13 cellular contexts compared by ENCODE assay signal in genomic region chr5:149838881-149839739, GRCh38.
DNase-seq lines count a peak whose midpoint lies in the region; ATAC-seq, FAIRE-seq and TF ChIP-seq lines count a peak whose summit lies in the region.
"Had no signal": no experiment of that assay in that cellular context is flagged by ENCODE, and none has a peak within 500 bp of the region (broad histone marks: within the 10 kb centered on the region; RNA-seq: fewer than 3 reads in every experiment).

No MANE protein-coding gene starts in this region.

- CTCF ChIA-PET in RWPE1 (lab: Yijun Ruan, JAX), result interaction anchor here (0.6 to 7.3 kb wide), 8 partner anchors 8 to 284 kb away, joined by 3 to 109 read pairs (median 8); partner anchors contain the start of gene SLC26A2

- peak overlapping the region; percentile 61 for H3K27ac ChIP-seq in RWPE1

- POLR2A ChIA-PET in RWPE1 (lab: Yijun Ruan, JAX; ENCODE audit: low non-redundant PET), result no interaction called here

- TF ChIP-seq POLR2A in H54 (IDR thresholded peaks at IDR 0.05; ENCODE audit: low read depth, low read length), result no peak

- no peak for FAIRE-seq in H54 (lab: Jason Lieb, UNC)

- TF ChIP-seq CTCF in RWPE1 (conservative IDR thresholded peaks at IDR 0.05; ENCODE audit: low read depth) (no peak), fibroblast of pulmonary artery (IDR thresholded peaks at IDR 0.05; ENCODE audit: low read length, missing control alignments) (no peak)

- no peak for ATAC-seq in GM18909 (IDR thresholded peaks at IDR 0.05; ENCODE audit: poor library complexity, unreplicated experiment)

- DNase-seq in H54 (ENCODE audit: insufficient read length, low spot score), result peak; percentile 79
- DNase-seq in RWPE1 (ENCODE audit: low spot score), result peak; percentile 87
- peak; percentile 53 for DNase-seq in fibroblast of pulmonary artery (ENCODE audit: low read depth)
- peak; percentile 85 for DNase-seq in renal cortical epithelial cell (ENCODE audit: low read depth)
- no peak for DNase-seq in NCI-H2227 (lab: John Stamatoyannopoulos, UW; ENCODE audit: unreplicated experiment)
- no peak for DNase-seq in NCI-H1436 (lab: John Stamatoyannopoulos, UW)
- no peak for DNase-seq in cerebellar cortex (ENCODE audit: low spot score)
- DNase-seq: activated CD4-positive, alpha-beta T cell treated with anti-CD3 and anti-CD28 coated beads, Interleukin-2, amount 10 ng/mL, durations not matched to agents 24 days and 14 days; activated gamma-delta T cell treated with Interleukin-2 at 50 U/mL for 16 hours; NCI-H1092; NCI-H82; stimulated activated CD4-positive, alpha-beta T cell treated with anti-CD3 and anti-CD28 coated beads, Interleukin-12 subunit alpha, Interleukin-12 subunit beta, amount 100 ng/mL, for 4 hours had no signal

- no peak overlapping the region for H3K4me3 ChIP-seq in fibroblast of pulmonary artery (replicated peaks; ENCODE audit: low read depth, low read length)

Comparison
In these comparisons a context has a peak if more than half of its experiments do, and no peak if none do; other contexts are left out.
1. DNase-seq: peak in H54 (single experiment), RWPE1 (single experiment), fibroblast of pulmonary artery (single experiment) and renal cortical epithelial cell (single experiment); none in NCI-H2227 (single experiment), NCI-H1436 (single experiment) and cerebellar cortex (single experiment).